ENCODE assay signal across 21 cellular contexts in the genomic region with DNA sequence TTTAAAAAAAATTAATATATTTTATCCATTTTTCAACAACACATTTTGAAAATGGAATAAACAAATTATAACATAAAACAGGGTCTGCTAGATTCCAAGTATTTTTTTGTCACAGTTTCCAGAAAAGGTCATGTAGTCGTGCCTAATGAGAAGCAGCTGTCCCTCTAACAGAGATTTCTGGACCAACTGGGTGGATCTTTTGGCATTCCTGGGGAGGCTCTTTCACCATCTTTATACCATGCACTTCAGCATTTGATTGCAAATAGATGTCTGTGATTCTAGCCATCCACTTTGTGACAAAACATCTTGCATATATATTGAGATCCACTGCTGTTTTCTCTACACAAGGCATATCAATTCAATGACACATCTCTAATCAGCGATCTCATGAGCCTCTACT.
"Had no signal": no experiment of that assay in that cellular context is flagged by ENCODE, and none has a peak within 500 bp of the region (broad histone marks: within the 10 kb centered on the region; RNA-seq: fewer than 3 reads in every experiment).

No MANE protein-coding gene starts in this region.

- H3K27me3 ChIP-seq: esophagus squamous epithelium, gastroesophageal sphincter, neutrophil, right lobe of liver, spleen, testis, tibial nerve had no signal

- DNase-seq: effector memory CD8-positive, alpha-beta T cell; esophagus squamous epithelium; immature natural killer cell; left cardiac atrium; left ventricle myocardium inferior; lower lobe of right lung; naive thymus-derived CD4-positive, alpha-beta T cell; nephron progenitor cell; psoas muscle; retina; right lobe of liver; spleen; stimulated activated CD4-positive, alpha-beta T cell treated with anti-CD3 and anti-CD28 coated beads, Interleukin-15, amount 100 ng/mL, for 24 hours; stimulated activated CD4-positive, alpha-beta T cell treated with anti-CD3 and anti-CD28 coated beads, Interleukin-1b, Interleukin-23, amount 100 ng/mL, for 48 hours; stimulated activated CD4-positive, alpha-beta T cell treated with anti-CD3 and anti-CD28 coated beads, Interleukin-4, amount 100 ng/mL, for 24 hours; testis had no signal

- H3K4me1 ChIP-seq: esophagus squamous epithelium, gastroesophageal sphincter, left ventricle myocardium inferior, psoas muscle, right lobe of liver, spleen, testis had no signal

- H3K27ac ChIP-seq: epithelial cell of prostate, esophagus squamous epithelium, gastroesophageal sphincter, left ventricle myocardium inferior, lower lobe of right lung, neutrophil, psoas muscle, right lobe of liver, spleen, testis, tibial nerve had no signal

- H3K36me3 ChIP-seq: esophagus squamous epithelium, gastroesophageal sphincter, left ventricle myocardium inferior, lower lobe of right lung, neutrophil, right lobe of liver, spleen, tibial nerve had no signal

- H3K4me3 ChIP-seq: esophagus squamous epithelium, gastroesophageal sphincter, left ventricle myocardium inferior, lower lobe of right lung, psoas muscle, right lobe of liver, spleen, testis, tibial nerve had no signal

- ATAC-seq: effector memory CD8-positive, alpha-beta T cell; gastroesophageal sphincter; left cardiac atrium; lower lobe of right lung; naive thymus-derived CD4-positive, alpha-beta T cell; psoas muscle; right lobe of liver; stimulated activated memory B cell treated with anti-CD40 and anti-IgM and Interleukin-4, amounts not matched to agents 10 μg/mL and 1 μg/mL and 100 μg/mL, for 72 hours had no signal

- H3K9me3 ChIP-seq: esophagus squamous epithelium, gastroesophageal sphincter, left ventricle myocardium inferior, lower lobe of right lung, neutrophil, psoas muscle, right lobe of liver, testis, tibial nerve had no signal
